8 cellular contexts compared by ENCODE assay signal in the genomic region with DNA sequence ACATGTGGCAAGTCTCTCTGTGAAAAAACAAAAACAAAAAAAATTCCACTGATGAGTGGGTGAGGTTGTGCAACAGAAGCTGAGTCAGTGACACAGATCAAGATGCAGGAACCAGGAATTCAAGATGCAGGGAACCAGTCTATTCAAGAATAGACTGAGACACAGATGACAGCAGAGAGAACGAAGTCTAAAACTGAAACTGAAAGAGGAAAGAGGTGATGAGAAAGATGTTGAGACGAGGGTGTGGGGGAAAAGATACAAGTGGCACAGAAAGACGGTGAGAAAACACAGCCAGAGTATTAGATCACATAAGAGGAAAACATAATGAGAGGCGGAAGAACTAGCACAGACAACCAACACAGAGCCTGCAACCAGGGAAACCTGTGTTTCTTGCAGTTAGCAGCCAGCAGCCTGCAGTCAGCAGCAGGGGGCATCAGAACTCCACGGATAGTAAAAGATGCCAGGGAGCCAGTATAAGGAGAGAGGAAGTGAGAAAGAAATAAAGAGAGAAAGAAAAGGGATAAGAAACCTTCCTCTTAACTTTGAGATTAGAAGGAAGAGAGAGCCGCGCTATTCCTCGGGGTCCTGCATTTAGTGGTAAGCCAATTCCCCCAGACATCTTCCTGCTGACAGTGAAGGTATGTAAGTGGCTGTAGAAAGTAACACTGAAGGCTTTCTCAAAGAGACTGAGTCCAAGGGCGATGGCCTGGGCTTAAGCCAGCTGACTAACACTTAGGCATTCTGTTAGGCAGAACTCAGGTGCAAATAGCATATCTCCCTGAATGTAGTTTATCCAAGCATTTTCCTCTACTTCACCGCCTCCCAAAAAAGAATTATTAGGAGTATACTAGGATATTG.
DNase-seq lines count a peak whose midpoint lies in the region; ATAC-seq and TF ChIP-seq lines count a peak whose summit lies in the region.

No MANE protein-coding gene starts in this region.

- WGBS in body of pancreas, 2 donors = 17 to 18% methylated on average over 10 of the region's 10 CpGs
- 100% methylated on average over 1 of the region's 10 CpGs for WGBS in iPS DF 6.9 (ENCODE audit: insufficient coverage, insufficient read length)

- H3K27me3 ChIP-seq in body of pancreas (no peaks in the 10 kb centered on the region), iPS DF 6.9 (ENCODE audit: control insufficient read depth, insufficient read depth, low read length) (no peaks in the 10 kb centered on the region), gastrocnemius medialis (no peaks in the 10 kb centered on the region)

- peak; percentile 79 for ATAC-seq in HG02852 (IDR thresholded peaks at IDR 0.05; ENCODE audit: unreplicated experiment)
- ATAC-seq in body of pancreas = peak; percentile 63
- peak; percentile 71 to 75 for ATAC-seq in gastrocnemius medialis

- no peak overlapping the region for H3K4me3 ChIP-seq in body of pancreas
- H3K4me3 ChIP-seq in iPS DF 6.9 (ENCODE audit: low read length) = no peak overlapping the region
- H3K4me3 ChIP-seq in gastrocnemius medialis = peak overlapping the region; percentile 40 to 52 (median 50)

- no peak overlapping the region for H3K27ac ChIP-seq in body of pancreas
- no peak overlapping the region for H3K27ac ChIP-seq in iPS DF 6.9 (ENCODE audit: low read length)
- peak overlapping the region; percentile 4 to 48 (median 45) for H3K27ac ChIP-seq in gastrocnemius medialis

- in situ Hi-C loops in gastrocnemius medialis (cut with MboI; ENCODE audit: low sequenced_read_pairs in 4 of 4) = no loop called here

- peak; percentile 40 to 61 for DNase-seq in SHP77 (lab: John Stamatoyannopoulos, UW)
- DNase-seq in SHP77 treated with DMSO at 0.1 percent for 48 hours (lab: John Stamatoyannopoulos, UW) = no peak
- DNase-seq in NCI-H146 (lab: John Stamatoyannopoulos, UW) = peak; percentile 34
- DNase-seq in T-helper 22 cell (ENCODE audit: low read depth) = peak; percentile 6
- peak; percentile 36 to 67 (median 62) for DNase-seq in body of pancreas
- DNase-seq in iPS DF 6.9 (ENCODE audit: low read depth, low spot score) = peak; percentile 58
- peak; percentile 26 to 46 for DNase-seq in gastrocnemius medialis

- H3K36me3 ChIP-seq in body of pancreas (replicated peaks in 1 of 2; ENCODE audit: insufficient read depth in 1 of 2, low read depth in 2 of 2) (no peaks in the 10 kb centered on the region), iPS DF 6.9 (ENCODE audit: control insufficient read depth, insufficient read depth, low read length) (no peaks in the 10 kb centered on the region), gastrocnemius medialis (no peaks in the 10 kb centered on the region)

- peaks cover 15% of the 10 kb centered on the region for H3K4me1 ChIP-seq in body of pancreas
- H3K4me1 ChIP-seq in iPS DF 6.9 (ENCODE audit: control insufficient read depth, insufficient read depth, low read length) = no peaks in the 10 kb centered on the region; the same call in 1 of the 2 replicates
- H3K4me1 ChIP-seq in gastrocnemius medialis = peaks cover 4 to 23% of the 10 kb centered on the region in 2 donors

- no peaks in the 10 kb centered on the region for H3K9me3 ChIP-seq in body of pancreas
- H3K9me3 ChIP-seq in iPS DF 6.9 (ENCODE audit: control insufficient read depth, insufficient read depth, low read length) = no peaks in the 10 kb centered on the region
- H3K9me3 ChIP-seq in gastrocnemius medialis = no peaks in the 10 kb centered on the region

- TF ChIP-seq POLR2A in body of pancreas (IDR thresholded peaks at IDR 0.05) (no peak), gastrocnemius medialis (IDR thresholded peaks at IDR 0.05) (no peak)

- intact Hi-C loops in body of pancreas (cut with DNase I) = no loop called here
- intact Hi-C loops in gastrocnemius medialis (cut with DNase I; ENCODE audit: low total_unique reads) = loop anchor here (10.0 kb wide), 1 partner anchor 138 kb away; no protein-coding TSS in a partner anchor

- TF ChIP-seq CTCF in body of pancreas (IDR thresholded peaks at IDR 0.05) = peak; percentile 52 to 85 (median 57)
- TF ChIP-seq CTCF in gastrocnemius medialis (IDR thresholded peaks at IDR 0.05 in 4 of 5, conservative IDR thresholded peaks at IDR 0.05 in 1 of 5) = peak; percentile 42 to 66 (median 59)

Comparison
In these comparisons a context has a peak if more than half of its experiments do, and no peak if none do; other contexts are left out.
1. H3K27ac ChIP-seq: peak in gastrocnemius medialis (4 of 4); none in body of pancreas (0 of 4) and iPS DF 6.9 (single experiment).
2. H3K4me3 ChIP-seq: peak in gastrocnemius medialis (4 of 4); none in body of pancreas (0 of 2) and iPS DF 6.9 (single experiment).
3. Peak in every context shown above with its lines, with median percentiles within 50 percentile points of each other: ATAC-seq.